1 cellular context compared by ENCODE assay signal in the genomic region with DNA sequence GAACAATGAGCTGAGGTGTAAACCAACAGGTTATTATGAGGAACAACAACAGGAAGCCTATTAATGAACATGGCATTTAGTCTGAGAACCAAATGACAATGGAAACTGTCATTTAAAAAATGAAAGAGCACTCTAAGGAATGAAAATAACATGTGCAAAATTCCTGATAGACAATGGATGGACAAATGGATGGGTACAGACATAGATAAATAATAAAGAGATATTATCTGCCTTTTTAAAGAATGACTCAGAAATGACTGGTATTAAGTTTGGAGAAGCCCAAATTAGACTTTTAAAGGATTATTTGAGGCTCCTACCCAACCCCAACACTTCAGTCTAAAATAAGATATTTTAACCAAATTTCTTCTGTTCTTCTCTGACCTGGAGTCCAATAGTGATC.
TF ChIP-seq lines count a peak whose summit lies in the region.

No MANE protein-coding gene starts in this region.

TF ChIP-seq in GM23338, 12 proteins besides CTCF, POLR2A, EP300 and RAD21 (continued from another document):
- TF ChIP-seq, protein P1, sequence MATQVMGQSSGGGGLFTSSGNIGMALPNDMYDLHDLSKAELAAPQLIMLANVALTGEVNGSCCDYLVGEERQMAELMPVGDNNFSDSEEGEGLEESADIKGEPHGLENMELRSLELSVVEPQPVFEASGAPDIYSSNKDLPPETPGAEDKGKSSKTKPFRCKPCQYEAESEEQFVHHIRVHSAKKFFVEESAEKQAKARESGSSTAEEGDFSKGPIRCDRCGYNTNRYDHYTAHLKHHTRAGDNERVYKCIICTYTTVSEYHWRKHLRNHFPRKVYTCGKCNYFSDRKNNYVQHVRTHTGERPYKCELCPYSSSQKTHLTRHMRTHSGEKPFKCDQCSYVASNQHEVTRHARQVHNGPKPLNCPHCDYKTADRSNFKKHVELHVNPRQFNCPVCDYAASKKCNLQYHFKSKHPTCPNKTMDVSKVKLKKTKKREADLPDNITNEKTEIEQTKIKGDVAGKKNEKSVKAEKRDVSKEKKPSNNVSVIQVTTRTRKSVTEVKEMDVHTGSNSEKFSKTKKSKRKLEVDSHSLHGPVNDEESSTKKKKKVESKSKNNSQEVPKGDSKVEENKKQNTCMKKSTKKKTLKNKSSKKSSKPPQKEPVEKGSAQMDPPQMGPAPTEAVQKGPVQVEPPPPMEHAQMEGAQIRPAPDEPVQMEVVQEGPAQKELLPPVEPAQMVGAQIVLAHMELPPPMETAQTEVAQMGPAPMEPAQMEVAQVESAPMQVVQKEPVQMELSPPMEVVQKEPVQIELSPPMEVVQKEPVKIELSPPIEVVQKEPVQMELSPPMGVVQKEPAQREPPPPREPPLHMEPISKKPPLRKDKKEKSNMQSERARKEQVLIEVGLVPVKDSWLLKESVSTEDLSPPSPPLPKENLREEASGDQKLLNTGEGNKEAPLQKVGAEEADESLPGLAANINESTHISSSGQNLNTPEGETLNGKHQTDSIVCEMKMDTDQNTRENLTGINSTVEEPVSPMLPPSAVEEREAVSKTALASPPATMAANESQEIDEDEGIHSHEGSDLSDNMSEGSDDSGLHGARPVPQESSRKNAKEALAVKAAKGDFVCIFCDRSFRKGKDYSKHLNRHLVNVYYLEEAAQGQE (IDR thresholded peaks at IDR 0.05; ENCODE audit: unreplicated experiment) = no peak
- TF ChIP-seq STAT1 (IDR thresholded peaks at IDR 0.05; ENCODE audit: unreplicated experiment) (no peak), ETS1 (IDR thresholded peaks at IDR 0.05) (no peak), ZNF331 (CRISPR knock-in tag; IDR thresholded peaks at IDR 0.05; ENCODE audit: low read depth) (no peak), POLR2AphosphoS5 (IDR thresholded peaks at IDR 0.05; ENCODE audit: low read depth) (no peak), CREB1 (CRISPR knock-in tag; IDR thresholded peaks at IDR 0.05; ENCODE audit: low read depth) (no peak), EZH2 (IDR thresholded peaks at IDR 0.05; ENCODE audit: low read depth, unreplicated experiment) (no peak), NANOG (IDR thresholded peaks at IDR 0.05; ENCODE audit: borderline replicate concordance) (no peak), JUNB (IDR thresholded peaks at IDR 0.05; ENCODE audit: unreplicated experiment) (no peak)
